2 cellular contexts compared by ENCODE assay signal in genomic region chr19:40229484-40229883, GRCh38.
TF ChIP-seq lines count a peak whose summit lies in the region.

No MANE protein-coding gene starts in this region.

TF ChIP-seq in HCT116, 20 proteins besides CTCF, POLR2A, EP300 and RAD21 (continued from another document):
- no peak for TF ChIP-seq REST (IDR thresholded peaks at IDR 0.05; ENCODE audit: low read depth)
- no peak for TF ChIP-seq CEBPB (IDR thresholded peaks at IDR 0.05; ENCODE audit: low read depth)
- no peak for TF ChIP-seq ATF3 (IDR thresholded peaks at IDR 0.05)
- 0 out of 2 replicates have a peak, but pooled peaks have one; percentile 32 for TF ChIP-seq CBX3 (IDR thresholded peaks at IDR 0.05; ENCODE audit: low read depth)
- no peak; the same call in 1 of the 2 replicates for TF ChIP-seq FOSL1 (IDR thresholded peaks at IDR 0.05; ENCODE audit: low read depth)
- no peak for TF ChIP-seq SIN3A (IDR thresholded peaks at IDR 0.05; ENCODE audit: low read depth)
- TF ChIP-seq MAX (IDR thresholded peaks at IDR 0.05): no peak
- peak; percentile 45 for TF ChIP-seq SP1 (IDR thresholded peaks at IDR 0.05; ENCODE audit: low read depth)
- TF ChIP-seq ZBTB33 (IDR thresholded peaks at IDR 0.05; ENCODE audit: extremely low read depth, insufficient replicate concordance, low read length): no peak
- no peak for TF ChIP-seq TCF7L2 (IDR thresholded peaks at IDR 0.05; ENCODE audit: borderline replicate concordance, extremely low read depth, insufficient read depth, insufficient read length)
- TF ChIP-seq SRF (IDR thresholded peaks at IDR 0.05; ENCODE audit: low read depth): no peak
- TF ChIP-seq ZFX (IDR thresholded peaks at IDR 0.05): no peak
- no peak for TF ChIP-seq EZH2phosphoT487 (IDR thresholded peaks at IDR 0.05; ENCODE audit: borderline replicate concordance)
- TF ChIP-seq ELF1 (IDR thresholded peaks at IDR 0.05; ENCODE audit: borderline replicate concordance, low read depth): no peak
- no peak for TF ChIP-seq EGR1 (IDR thresholded peaks at IDR 0.05; ENCODE audit: low read depth)

TF ChIP-seq in WTC11, 78 proteins besides CTCF, POLR2A, EP300 and RAD21 (continued from another document):
- no peak for TF ChIP-seq ZNF532 (CRISPR knock-in tag; IDR thresholded peaks at IDR 0.05; ENCODE audit: borderline replicate concordance)
- TF ChIP-seq ZNF121 (CRISPR knock-in tag; IDR thresholded peaks at IDR 0.05): no peak
- TF ChIP-seq ERG (CRISPR knock-in tag; IDR thresholded peaks at IDR 0.05): no peak
- no peak for TF ChIP-seq RORB (CRISPR knock-in tag; IDR thresholded peaks at IDR 0.05)
- no peak for TF ChIP-seq ZNF396 (CRISPR knock-in tag; IDR thresholded peaks at IDR 0.05; ENCODE audit: borderline replicate concordance)
